ENCODE assay signal across 19 cellular contexts in genomic region chr2:71974846-71975245, GRCh38.
DNase-seq lines count a peak whose midpoint lies in the region; ATAC-seq and TF ChIP-seq lines count a peak whose summit lies in the region.
"Had no signal": no experiment of that assay in that cellular context is flagged by ENCODE, and none has a peak within 500 bp of the region (broad histone marks: within the 10 kb centered on the region; RNA-seq: fewer than 3 reads in every experiment).

No MANE protein-coding gene starts in this region.

- H4K20me1 ChIP-seq in GM23248 (ENCODE audit: insufficient read depth): no peaks in the 10 kb centered on the region

- H3K4me1 ChIP-seq in GM23248 (ENCODE audit: insufficient read depth) (peaks cover 5% of the 10 kb centered on the region), RWPE2 (ENCODE audit: insufficient read depth, poor library complexity, severe bottlenecking) (no peaks in the 10 kb centered on the region)
- H3K4me1 ChIP-seq: BE2C had no signal

- H3K9me3 ChIP-seq in GM23248 (ENCODE audit: low read depth) (no peaks in the 10 kb centered on the region), RWPE2 (ENCODE audit: severe bottlenecking) (no peaks in the 10 kb centered on the region)
- H3K9me3 ChIP-seq: BE2C had no signal

- H3K4me2 ChIP-seq in GM23248 (ENCODE audit: unreplicated experiment): no peak overlapping the region

- H3K4me3 ChIP-seq in GM23248 (no peak overlapping the region), RWPE2 (ENCODE audit: severe bottlenecking) (no peak overlapping the region), epithelial cell of esophagus (ENCODE audit: low read length) (no peak overlapping the region)

- no peaks in the 10 kb centered on the region for H3K27me3 ChIP-seq in GM23248 (replicated peaks; ENCODE audit: insufficient read depth)
- H3K27me3 ChIP-seq in RWPE2 (ENCODE audit: insufficient read depth, poor library complexity, severe bottlenecking): no peaks in the 10 kb centered on the region
- H3K27me3 ChIP-seq: BE2C had no signal

- H3F3A ChIP-seq in GM23248 (ENCODE audit: insufficient read depth): peaks cover 15% of the 10 kb centered on the region

- H3K9me2 ChIP-seq in GM23248 (ENCODE audit: insufficient read depth): no peaks in the 10 kb centered on the region

- peak; percentile 70 for ATAC-seq in RWPE2 (ENCODE audit: low read depth)
- ATAC-seq in omental fat pad (ENCODE audit: low FRiP score): peak; percentile 44
- ATAC-seq in GM19395 (IDR thresholded peaks at IDR 0.05; ENCODE audit: unreplicated experiment): no peak

- in situ Hi-C loops in GM23248 (cut with MboI): no loop called here

- H3K9ac ChIP-seq in GM23248: peak overlapping the region; percentile 30; the same call in 1 of the 2 replicates

- TF ChIP-seq CTCF in RWPE2 (IDR thresholded peaks at IDR 0.05; ENCODE audit: poor library complexity, severe bottlenecking): no peak
- TF ChIP-seq CTCF in epithelial cell of esophagus (IDR thresholded peaks at IDR 0.05; ENCODE audit: insufficient read depth, low read depth, low read length, missing control alignments): no peak
- TF ChIP-seq CTCF in omental fat pad (IDR thresholded peaks at IDR 0.05): no peak

- H3K36me3 ChIP-seq in GM23248 (ENCODE audit: low read depth): no peaks in the 10 kb centered on the region
- H3K36me3 ChIP-seq in RWPE2 (ENCODE audit: low read depth): no peaks in the 10 kb centered on the region
- H3K36me3 ChIP-seq: BE2C had no signal

- H3K27ac ChIP-seq in GM23248: peak overlapping the region; percentile 58; the same call in 1 of the 2 replicates
- no peak overlapping the region for H3K27ac ChIP-seq in RWPE2 (ENCODE audit: poor library complexity, severe bottlenecking)
- no peak overlapping the region for H3K27ac ChIP-seq in substantia nigra (ENCODE audit: low read depth, low read length, poor library complexity, severe bottlenecking)

- DNase-seq in GM23248 (peak; percentile 76), RWPE2 (ENCODE audit: low spot score) (no peak), epithelial cell of esophagus (ENCODE audit: low read depth) (peak; percentile 35), omental fat pad (ENCODE audit: low spot score) (no peak), SHP77 treated with DMSO at 0.1 percent for 48 hours (lab: John Stamatoyannopoulos, UW) (no peak), NCI-H510A treated with DMSO at 0.1 percent for 48 hours (lab: John Stamatoyannopoulos, UW) (no peak), substantia nigra (lab: John Stamatoyannopoulos, UW) (no peak)
- DNase-seq: BE2C; Calu3; CD4-positive, alpha-beta T cell; DMS79; HCEC 1CT; NCI-H1436; NCI-H2029; NCI-H2171; NCI-H446 treated with DMSO at 0.1 percent for 48 hours; NCI-H748 treated with DMSO at 0.1 percent for 48 hours; OCI-M1 had no signal

- no peaks in the 10 kb centered on the region for H3K79me2 ChIP-seq in GM23248 (ENCODE audit: insufficient read depth)

- no peak overlapping the region for H2AFZ ChIP-seq in GM23248

Comparison
In these comparisons a context has a peak if more than half of its experiments do, and no peak if none do; other contexts are left out.
1. DNase-seq: peak in GM23248 (single experiment) and epithelial cell of esophagus (single experiment); none in RWPE2 (single experiment), omental fat pad (single experiment), SHP77 treated with DMSO at 0.1 percent for 48 hours (single experiment), NCI-H510A treated with DMSO at 0.1 percent for 48 hours (single experiment) and substantia nigra (0 of 49).